Comparison of ENCODE assay signal across 33 cellular contexts in genomic region chr3:93991286-93992030, GRCh38. TPM values are rescaled to one million over a fixed set of nuclear protein-coding genes. Genes with fewer than 3 reads are reported as not detected.
"Had no signal": no experiment of that assay in that cellular context is flagged by ENCODE, and none has a peak within 500 bp of the region (broad histone marks: within the 10 kb centered on the region; RNA-seq: fewer than 3 reads in every experiment).

No MANE protein-coding gene starts in this region.

- H3K9ac ChIP-seq: SK-N-SH had no signal

- H3K27ac ChIP-seq: ascending aorta, breast epithelium, Peyer's patch, SJSA1 had no signal

- H3K4me1 ChIP-seq: ascending aorta, breast epithelium, Peyer's patch had no signal

- DNase-seq: activated CD4-positive, alpha-beta T cell treated with anti-CD3 and anti-CD28 coated beads, Interleukin-2, amount 10 ng/mL, durations not matched to agents 24 days and 14 days; activated CD4-positive, alpha-beta T cell treated with anti-CD3 and anti-CD28 coated beads, Interleukin-2, amount 50 U/mL, for 4 hours; activated CD8-positive, alpha-beta T cell treated with anti-CD3 and anti-CD28 coated beads for 36 hours; activated effector memory CD4-positive, alpha-beta T cell treated with anti-CD3 and anti-CD28 coated beads, Interleukin-2, amount 50 U/mL, for 16 hours; activated naive CD4-positive, alpha-beta T cell; activated naive CD4-positive, alpha-beta T cell treated with anti-CD3 and anti-CD28 coated beads, Interleukin-2, amount 50 U/mL, for 16 hours; activated naive CD8-positive, alpha-beta T cell treated with anti-CD3 and anti-CD28 coated beads for 36 hours; activated T-cell treated with anti-CD3 and anti-CD28 coated beads, Interleukin-2, amount 50 U/mL, for 1 hour; activated T-cell treated with anti-CD3 and anti-CD28 coated beads, Interleukin-2, amount 50 U/mL, for 72 hours; amygdala; NCI-H1105; NCI-H1417 treated with DMSO at 0.1 percent for 48 hours; NCI-H187 treated with DMSO at 0.1 percent for 48 hours; NCI-H2081; NCI-H2171 treated with DMSO at 0.1 percent for 48 hours; NCI-H2227 treated with DMSO at 0.1 percent for 48 hours; NCI-H446; NCI-H524 treated with DMSO at 0.1 percent for 48 hours; NCI-H748 treated with DMSO at 0.1 percent for 48 hours; NK-92 treated with Interleukin-12 subunit alpha and Interleukin-12 subunit beta, amount 100 ng/mL, for 24 hours; PC-3; Peyer's patch; RPMI8226; SHP77 treated with DMSO at 0.1 percent for 48 hours; SK-N-SH had no signal

- H3K27me3 ChIP-seq: ascending aorta, breast epithelium, Peyer's patch, SJSA1 had no signal

- FAIRE-seq: TTC549 had no signal

- H3K9me3 ChIP-seq: ascending aorta, breast epithelium, Peyer's patch, SJSA1, SK-N-SH had no signal

- H3K4me3 ChIP-seq: ascending aorta, breast epithelium, Peyer's patch, SJSA1 had no signal

- H3K36me3 ChIP-seq: breast epithelium, Peyer's patch, SJSA1 had no signal

RNA-seq across cellular contexts. Expression of gene STX19, which starts 36.9 kb away (rescaled TPM):
- total RNA-seq: activated CD4-positive, alpha-beta T cell treated with anti-CD3 and anti-CD28 coated beads, Interleukin-2, amount 10 ng/mL, durations not matched to agents 24 days and 14 days; activated CD8-positive, alpha-beta memory T cell treated with anti-CD3 and anti-CD28 coated beads for 36 hours; activated CD8-positive, alpha-beta T cell treated with anti-CD3 and anti-CD28 coated beads for 36 hours; activated naive CD8-positive, alpha-beta T cell treated with anti-CD3 and anti-CD28 coated beads for 36 hours; activated T-cell treated with anti-CD3 and anti-CD28 coated beads, Interleukin-2, amount 50 U/mL, for 72 hours; activated T-helper 17 cell treated with anti-CD3 and anti-CD28 coated beads, Interleukin-2, amount 50 U/mL, for 72 hours; ascending aorta; cardiac septum; M059J; PC-3; SJSA1 had no signal
- polyA plus RNA-seq: SK-N-SH had no signal
